16 cellular contexts compared by ENCODE assay signal in genomic region chr5:72458407-72458806, GRCh38. TPM values are rescaled to one million over a fixed set of nuclear protein-coding genes. Genes with fewer than 3 reads are reported as not detected.
"Had no signal": no experiment of that assay in that cellular context is flagged by ENCODE, and none has a peak within 500 bp of the region (broad histone marks: within the 10 kb centered on the region; RNA-seq: fewer than 3 reads in every experiment).

No MANE protein-coding gene starts in this region.

- FAIRE-seq: kidney, urothelium cell line had no signal

- H3K9me3 ChIP-seq: esophagus muscularis mucosa, gastroesophageal sphincter had no signal

- H3K4me3 Mint-ChIP-seq: effector memory CD8-positive, alpha-beta T cell; naive thymus-derived CD4-positive, alpha-beta T cell; type B pancreatic cell had no signal

- DNase-seq: effector memory CD8-positive, alpha-beta T cell; glutamatergic neuron; kidney; left colon; mesendoderm; naive thymus-derived CD4-positive, alpha-beta T cell; posterior cingulate gyrus; stimulated activated CD4-positive, alpha-beta T cell treated with anti-CD3 and anti-CD28 coated beads, Interleukin-2, amount 100 ng/mL, for 24 hours; stimulated activated naive CD4-positive, alpha-beta T cell treated with Interleukin-2 at 50 U/mL for 16 hours had no signal

- H3K36me3 Mint-ChIP-seq: naive thymus-derived CD4-positive, alpha-beta T cell; type B pancreatic cell had no signal

- H3K27me3 ChIP-seq: esophagus muscularis mucosa, gastroesophageal sphincter had no signal

- H3K4me3 ChIP-seq: esophagus muscularis mucosa, gastroesophageal sphincter had no signal

- H3K27me3 Mint-ChIP-seq: type B pancreatic cell had no signal

- H3K27ac ChIP-seq: epithelial cell of prostate, esophagus muscularis mucosa had no signal

- H3K9me3 Mint-ChIP-seq: effector memory CD8-positive, alpha-beta T cell; naive thymus-derived CD4-positive, alpha-beta T cell had no signal

- H3K27ac Mint-ChIP-seq: effector memory CD8-positive, alpha-beta T cell; naive thymus-derived CD4-positive, alpha-beta T cell; type B pancreatic cell had no signal

- H3K36me3 ChIP-seq: gastroesophageal sphincter had no signal

- ATAC-seq: effector memory CD8-positive, alpha-beta T cell; gastroesophageal sphincter; naive thymus-derived CD4-positive, alpha-beta T cell; sciatic nerve had no signal

RNA-seq across cellular contexts. Expression of gene ZNF366, which starts 48.8 kb away (rescaled TPM):
- polyA plus RNA-seq: naive thymus-derived CD4-positive, alpha-beta T cell; neural cell had no signal
